Comparison of ENCODE assay signal across 1 cellular context in the genomic region with DNA sequence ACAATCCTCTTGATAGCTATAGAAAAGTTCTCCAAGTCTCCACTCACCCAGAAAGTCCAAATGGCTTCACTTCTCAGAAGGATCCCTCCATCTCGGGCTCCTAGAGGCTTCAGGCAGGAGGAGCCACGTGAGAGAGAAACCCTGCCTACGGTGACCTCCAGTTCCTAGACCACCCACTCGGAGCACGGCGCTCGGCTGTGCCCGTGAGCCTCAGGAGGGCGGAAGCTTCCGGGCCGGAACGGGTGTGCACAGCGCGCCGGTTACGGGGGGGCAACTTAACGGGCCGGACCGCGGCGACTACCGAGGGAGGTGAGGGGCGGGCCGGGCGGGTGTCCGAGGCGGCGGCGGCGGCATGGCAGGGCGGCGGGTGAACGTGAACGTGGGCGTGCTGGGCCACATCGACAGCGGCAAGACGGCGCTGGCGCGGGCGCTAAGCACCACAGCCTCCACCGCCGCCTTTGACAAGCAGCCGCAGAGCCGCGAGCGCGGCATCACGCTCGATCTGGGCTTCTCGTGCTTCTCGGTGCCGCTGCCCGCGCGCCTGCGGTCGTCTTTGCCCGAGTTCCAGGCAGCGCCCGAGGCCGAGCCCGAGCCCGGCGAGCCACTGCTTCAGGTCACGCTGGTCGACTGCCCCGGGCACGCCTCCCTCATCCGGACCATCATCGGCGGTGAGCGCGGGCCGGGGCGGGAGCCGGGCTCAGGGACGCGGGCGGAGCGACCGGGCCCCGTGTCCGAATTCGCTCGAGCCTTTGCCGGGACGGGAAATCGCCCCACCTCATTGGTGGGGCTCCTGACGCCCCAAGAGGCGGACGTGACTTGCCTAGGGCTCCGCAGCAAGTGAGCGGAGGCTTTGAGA.
TF ChIP-seq lines count a peak whose summit lies in the region.

A gene with protein sequence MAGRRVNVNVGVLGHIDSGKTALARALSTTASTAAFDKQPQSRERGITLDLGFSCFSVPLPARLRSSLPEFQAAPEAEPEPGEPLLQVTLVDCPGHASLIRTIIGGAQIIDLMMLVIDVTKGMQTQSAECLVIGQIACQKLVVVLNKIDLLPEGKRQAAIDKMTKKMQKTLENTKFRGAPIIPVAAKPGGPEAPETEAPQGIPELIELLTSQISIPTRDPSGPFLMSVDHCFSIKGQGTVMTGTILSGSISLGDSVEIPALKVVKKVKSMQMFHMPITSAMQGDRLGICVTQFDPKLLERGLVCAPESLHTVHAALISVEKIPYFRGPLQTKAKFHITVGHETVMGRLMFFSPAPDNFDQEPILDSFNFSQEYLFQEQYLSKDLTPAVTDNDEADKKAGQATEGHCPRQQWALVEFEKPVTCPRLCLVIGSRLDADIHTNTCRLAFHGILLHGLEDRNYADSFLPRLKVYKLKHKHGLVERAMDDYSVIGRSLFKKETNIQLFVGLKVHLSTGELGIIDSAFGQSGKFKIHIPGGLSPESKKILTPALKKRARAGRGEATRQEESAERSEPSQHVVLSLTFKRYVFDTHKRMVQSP (plus strand): TSS at position 326 of the 856 bp plus-strand sequence. CDS start 27 bp downstream, at position 353.

TF ChIP-seq in HepG2, 621 proteins besides CTCF, POLR2A, EP300 and RAD21 (continued from another document and continues in another):
- no peak for TF ChIP-seq ATRX (CRISPR knock-in tag; IDR thresholded peaks at IDR 0.05; ENCODE audit: borderline replicate concordance)
- TF ChIP-seq, protein P1, sequence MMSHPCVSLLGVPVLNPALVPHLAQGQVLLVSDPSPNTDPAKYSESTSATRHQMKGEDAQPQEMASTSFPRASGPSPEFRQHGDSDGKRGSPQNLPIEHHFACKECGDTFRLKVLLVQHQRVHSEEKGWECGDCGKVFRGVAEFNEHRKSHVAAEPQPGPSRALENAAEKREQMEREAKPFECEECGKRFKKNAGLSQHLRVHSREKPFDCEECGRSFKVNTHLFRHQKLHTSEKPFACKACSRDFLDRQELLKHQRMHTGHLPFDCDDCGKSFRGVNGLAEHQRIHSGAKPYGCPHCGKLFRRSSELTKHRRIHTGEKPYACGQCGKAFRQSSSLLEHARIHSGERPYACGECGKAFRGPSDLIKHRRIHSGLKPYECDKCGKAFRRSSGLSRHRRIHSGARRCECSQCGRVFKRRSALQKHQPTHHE (CRISPR knock-in tag; IDR thresholded peaks at IDR 0.05; ENCODE audit: borderline replicate concordance), result 0 out of 2 replicates have a peak, but pooled peaks have one; percentile 65
- TF ChIP-seq, protein P2, sequence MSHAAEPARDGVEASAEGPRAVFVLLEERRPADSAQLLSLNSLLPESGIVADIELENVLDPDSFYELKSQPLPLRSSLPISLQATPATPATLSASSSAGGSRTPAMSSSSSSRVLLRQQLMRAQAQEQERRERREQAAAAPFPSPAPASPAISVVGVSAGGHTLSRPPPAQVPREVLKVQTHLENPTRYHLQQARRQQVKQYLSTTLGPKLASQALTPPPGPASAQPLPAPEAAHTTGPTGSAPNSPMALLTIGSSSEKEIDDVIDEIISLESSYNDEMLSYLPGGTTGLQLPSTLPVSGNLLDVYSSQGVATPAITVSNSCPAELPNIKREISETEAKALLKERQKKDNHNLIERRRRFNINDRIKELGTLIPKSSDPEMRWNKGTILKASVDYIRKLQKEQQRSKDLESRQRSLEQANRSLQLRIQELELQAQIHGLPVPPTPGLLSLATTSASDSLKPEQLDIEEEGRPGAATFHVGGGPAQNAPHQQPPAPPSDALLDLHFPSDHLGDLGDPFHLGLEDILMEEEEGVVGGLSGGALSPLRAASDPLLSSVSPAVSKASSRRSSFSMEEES (CRISPR knock-in tag; IDR thresholded peaks at IDR 0.05), result peak; percentile 78
- TF ChIP-seq, protein P3, sequence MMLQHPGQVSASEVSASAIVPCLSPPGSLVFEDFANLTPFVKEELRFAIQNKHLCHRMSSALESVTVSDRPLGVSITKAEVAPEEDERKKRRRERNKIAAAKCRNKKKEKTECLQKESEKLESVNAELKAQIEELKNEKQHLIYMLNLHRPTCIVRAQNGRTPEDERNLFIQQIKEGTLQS (CRISPR knock-in tag; IDR thresholded peaks at IDR 0.05), result peak; percentile 50; the same call in 1 of the 2 replicates
- peak; percentile 37; the same call in 1 of the 2 replicates for TF ChIP-seq ZNF552 (CRISPR knock-in tag; IDR thresholded peaks at IDR 0.05; ENCODE audit: borderline replicate concordance)
- peak; percentile 81; the same call in 1 of the 2 replicates for TF ChIP-seq REL (CRISPR knock-in tag; conservative IDR thresholded peaks at IDR 0.05)
- TF ChIP-seq ERF (CRISPR knock-in tag; IDR thresholded peaks at IDR 0.05), result peak; percentile 80; the same call in 1 of the 2 replicates
- peak; percentile 87 for TF ChIP-seq NRL (CRISPR knock-in tag; IDR thresholded peaks at IDR 0.05; ENCODE audit: borderline replicate concordance)
- no peak for TF ChIP-seq MTF1 (CRISPR knock-in tag; IDR thresholded peaks at IDR 0.05)
- peak; percentile 89 for TF ChIP-seq MED8 (CRISPR knock-in tag; IDR thresholded peaks at IDR 0.05; ENCODE audit: insufficient replicate concordance)
- TF ChIP-seq SIN3A (IDR thresholded peaks at IDR 0.05; ENCODE audit: borderline replicate concordance, low read depth, low read length), result peak; percentile 47; the same call in 1 of the 2 replicates
- TF ChIP-seq, protein P4, sequence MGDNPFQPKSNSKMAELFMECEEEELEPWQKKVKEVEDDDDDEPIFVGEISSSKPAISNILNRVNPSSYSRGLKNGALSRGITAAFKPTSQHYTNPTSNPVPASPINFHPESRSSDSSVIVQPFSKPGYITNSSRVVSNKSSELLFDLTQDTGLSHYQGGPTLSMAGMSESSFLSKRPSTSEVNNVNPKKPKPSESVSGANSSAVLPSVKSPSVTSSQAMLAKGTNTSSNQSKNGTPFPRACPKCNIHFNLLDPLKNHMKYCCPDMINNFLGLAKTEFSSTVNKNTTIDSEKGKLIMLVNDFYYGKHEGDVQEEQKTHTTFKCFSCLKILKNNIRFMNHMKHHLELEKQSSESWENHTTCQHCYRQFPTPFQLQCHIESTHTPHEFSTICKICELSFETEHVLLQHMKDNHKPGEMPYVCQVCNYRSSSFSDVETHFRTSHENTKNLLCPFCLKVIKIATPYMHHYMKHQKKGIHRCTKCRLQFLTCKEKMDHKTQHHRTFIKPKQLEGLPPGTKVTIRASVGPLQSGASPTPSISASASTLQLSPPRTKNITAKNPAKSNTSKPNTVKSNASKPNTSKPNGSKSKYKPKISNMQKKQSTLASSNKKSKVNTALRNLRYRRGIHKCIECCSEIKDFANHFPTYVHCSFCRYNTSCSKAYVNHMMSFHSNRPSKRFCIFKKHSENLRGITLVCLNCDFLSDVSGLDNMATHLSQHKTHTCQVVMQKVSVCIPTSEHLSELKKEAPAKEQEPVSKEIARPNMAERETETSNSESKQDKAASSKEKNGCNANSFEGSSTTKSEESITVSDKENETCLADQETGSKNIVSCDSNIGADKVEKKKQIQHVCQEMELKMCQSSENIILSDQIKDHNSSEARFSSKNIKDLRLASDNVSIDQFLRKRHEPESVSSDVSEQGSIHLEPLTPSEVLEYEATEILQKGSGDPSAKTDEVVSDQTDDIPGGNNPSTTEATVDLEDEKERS (CRISPR knock-in tag; IDR thresholded peaks at IDR 0.05), result peak; percentile 57; the same call in 1 of the 2 replicates
- TF ChIP-seq, protein P5, sequence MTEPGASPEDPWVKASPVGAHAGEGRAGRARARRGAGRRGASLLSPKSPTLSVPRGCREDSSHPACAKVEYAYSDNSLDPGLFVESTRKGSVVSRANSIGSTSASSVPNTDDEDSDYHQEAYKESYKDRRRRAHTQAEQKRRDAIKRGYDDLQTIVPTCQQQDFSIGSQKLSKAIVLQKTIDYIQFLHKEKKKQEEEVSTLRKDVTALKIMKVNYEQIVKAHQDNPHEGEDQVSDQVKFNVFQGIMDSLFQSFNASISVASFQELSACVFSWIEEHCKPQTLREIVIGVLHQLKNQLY (CRISPR knock-in tag; IDR thresholded peaks at IDR 0.05), result peak; percentile 51; the same call in 1 of the 2 replicates
- TF ChIP-seq, protein P6, sequence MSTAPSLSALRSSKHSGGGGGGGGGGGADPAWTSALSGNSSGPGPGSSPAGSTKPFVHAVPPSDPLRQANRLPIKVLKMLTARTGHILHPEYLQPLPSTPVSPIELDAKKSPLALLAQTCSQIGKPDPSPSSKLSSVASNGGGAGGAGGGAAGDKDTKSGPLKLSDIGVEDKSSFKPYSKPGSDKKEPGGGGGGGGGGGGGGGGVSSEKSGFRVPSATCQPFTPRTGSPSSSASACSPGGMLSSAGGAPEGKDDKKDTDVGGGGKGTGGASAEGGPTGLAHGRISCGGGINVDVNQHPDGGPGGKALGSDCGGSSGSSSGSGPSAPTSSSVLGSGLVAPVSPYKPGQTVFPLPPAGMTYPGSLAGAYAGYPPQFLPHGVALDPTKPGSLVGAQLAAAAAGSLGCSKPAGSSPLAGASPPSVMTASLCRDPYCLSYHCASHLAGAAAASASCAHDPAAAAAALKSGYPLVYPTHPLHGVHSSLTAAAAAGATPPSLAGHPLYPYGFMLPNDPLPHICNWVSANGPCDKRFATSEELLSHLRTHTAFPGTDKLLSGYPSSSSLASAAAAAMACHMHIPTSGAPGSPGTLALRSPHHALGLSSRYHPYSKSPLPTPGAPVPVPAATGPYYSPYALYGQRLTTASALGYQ (CRISPR knock-in tag; IDR thresholded peaks at IDR 0.05), result peak; percentile 35; the same call in 1 of the 2 replicates
- TF ChIP-seq HDAC1 (CRISPR knock-in tag; IDR thresholded peaks at IDR 0.05), result peak; percentile 97
- peak; percentile 88; the same call in 1 of the 2 replicates for TF ChIP-seq ZNF878 (CRISPR knock-in tag; IDR thresholded peaks at IDR 0.05)
- TF ChIP-seq, protein P7, sequence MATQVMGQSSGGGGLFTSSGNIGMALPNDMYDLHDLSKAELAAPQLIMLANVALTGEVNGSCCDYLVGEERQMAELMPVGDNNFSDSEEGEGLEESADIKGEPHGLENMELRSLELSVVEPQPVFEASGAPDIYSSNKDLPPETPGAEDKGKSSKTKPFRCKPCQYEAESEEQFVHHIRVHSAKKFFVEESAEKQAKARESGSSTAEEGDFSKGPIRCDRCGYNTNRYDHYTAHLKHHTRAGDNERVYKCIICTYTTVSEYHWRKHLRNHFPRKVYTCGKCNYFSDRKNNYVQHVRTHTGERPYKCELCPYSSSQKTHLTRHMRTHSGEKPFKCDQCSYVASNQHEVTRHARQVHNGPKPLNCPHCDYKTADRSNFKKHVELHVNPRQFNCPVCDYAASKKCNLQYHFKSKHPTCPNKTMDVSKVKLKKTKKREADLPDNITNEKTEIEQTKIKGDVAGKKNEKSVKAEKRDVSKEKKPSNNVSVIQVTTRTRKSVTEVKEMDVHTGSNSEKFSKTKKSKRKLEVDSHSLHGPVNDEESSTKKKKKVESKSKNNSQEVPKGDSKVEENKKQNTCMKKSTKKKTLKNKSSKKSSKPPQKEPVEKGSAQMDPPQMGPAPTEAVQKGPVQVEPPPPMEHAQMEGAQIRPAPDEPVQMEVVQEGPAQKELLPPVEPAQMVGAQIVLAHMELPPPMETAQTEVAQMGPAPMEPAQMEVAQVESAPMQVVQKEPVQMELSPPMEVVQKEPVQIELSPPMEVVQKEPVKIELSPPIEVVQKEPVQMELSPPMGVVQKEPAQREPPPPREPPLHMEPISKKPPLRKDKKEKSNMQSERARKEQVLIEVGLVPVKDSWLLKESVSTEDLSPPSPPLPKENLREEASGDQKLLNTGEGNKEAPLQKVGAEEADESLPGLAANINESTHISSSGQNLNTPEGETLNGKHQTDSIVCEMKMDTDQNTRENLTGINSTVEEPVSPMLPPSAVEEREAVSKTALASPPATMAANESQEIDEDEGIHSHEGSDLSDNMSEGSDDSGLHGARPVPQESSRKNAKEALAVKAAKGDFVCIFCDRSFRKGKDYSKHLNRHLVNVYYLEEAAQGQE (IDR thresholded peaks at IDR 0.05; ENCODE audit: borderline replicate concordance in 1 of 2, low read depth in 1 of 2, low read length in 2 of 2), result peak in 1 of 2 experiments; percentile 56; a peak in 1 of 4 replicates
- peak; percentile 94 for TF ChIP-seq NR2C2 (CRISPR knock-in tag; IDR thresholded peaks at IDR 0.05; ENCODE audit: borderline replicate concordance)
- peak; percentile 74 for TF ChIP-seq ZNF891 (CRISPR knock-in tag; IDR thresholded peaks at IDR 0.05)
- no peak for TF ChIP-seq ZNF251 (CRISPR knock-in tag; IDR thresholded peaks at IDR 0.05)
- peak; percentile 27; the same call in 1 of the 2 replicates for TF ChIP-seq KLF12 (CRISPR knock-in tag; IDR thresholded peaks at IDR 0.05; ENCODE audit: borderline replicate concordance)
- TF ChIP-seq NCOR1 (IDR thresholded peaks at IDR 0.05; ENCODE audit: borderline replicate concordance, low read length), result no peak; the same call in 1 of the 2 replicates
- peak; percentile 77; the same call in 1 of the 2 replicates for TF ChIP-seq ZNF749 (CRISPR knock-in tag; IDR thresholded peaks at IDR 0.05; ENCODE audit: borderline replicate concordance)
- TF ChIP-seq, protein P8, sequence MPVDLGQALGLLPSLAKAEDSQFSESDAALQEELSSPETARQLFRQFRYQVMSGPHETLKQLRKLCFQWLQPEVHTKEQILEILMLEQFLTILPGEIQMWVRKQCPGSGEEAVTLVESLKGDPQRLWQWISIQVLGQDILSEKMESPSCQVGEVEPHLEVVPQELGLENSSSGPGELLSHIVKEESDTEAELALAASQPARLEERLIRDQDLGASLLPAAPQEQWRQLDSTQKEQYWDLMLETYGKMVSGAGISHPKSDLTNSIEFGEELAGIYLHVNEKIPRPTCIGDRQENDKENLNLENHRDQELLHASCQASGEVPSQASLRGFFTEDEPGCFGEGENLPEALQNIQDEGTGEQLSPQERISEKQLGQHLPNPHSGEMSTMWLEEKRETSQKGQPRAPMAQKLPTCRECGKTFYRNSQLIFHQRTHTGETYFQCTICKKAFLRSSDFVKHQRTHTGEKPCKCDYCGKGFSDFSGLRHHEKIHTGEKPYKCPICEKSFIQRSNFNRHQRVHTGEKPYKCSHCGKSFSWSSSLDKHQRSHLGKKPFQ (CRISPR knock-in tag; IDR thresholded peaks at IDR 0.05; ENCODE audit: insufficient replicate concordance), result peak; percentile 88
- 0 out of 2 replicates have a peak, but pooled peaks have one; percentile 53 for TF ChIP-seq ZNF230 (CRISPR knock-in tag; IDR thresholded peaks at IDR 0.05)
- TF ChIP-seq SRSF4 (IDR thresholded peaks at IDR 0.05; ENCODE audit: low read depth, low read length, poor library complexity, severe bottlenecking), result no peak
- no peak for TF ChIP-seq ATAD3A (CRISPR knock-in tag; IDR thresholded peaks at IDR 0.05)
- TF ChIP-seq ZNF761 (CRISPR knock-in tag; conservative IDR thresholded peaks at IDR 0.05), result peak; percentile 82; the same call in 1 of the 2 replicates
- peak; percentile 19; the same call in 1 of the 2 replicates for TF ChIP-seq ZNF75D (CRISPR knock-in tag; IDR thresholded peaks at IDR 0.05; ENCODE audit: borderline replicate concordance)
- TF ChIP-seq, protein P9, sequence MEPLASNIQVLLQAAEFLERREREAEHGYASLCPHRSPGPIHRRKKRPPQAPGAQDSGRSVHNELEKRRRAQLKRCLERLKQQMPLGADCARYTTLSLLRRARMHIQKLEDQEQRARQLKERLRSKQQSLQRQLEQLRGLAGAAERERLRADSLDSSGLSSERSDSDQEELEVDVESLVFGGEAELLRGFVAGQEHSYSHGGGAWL (CRISPR knock-in tag; IDR thresholded peaks at IDR 0.05), result peak; percentile 90
- peak; percentile 94 for TF ChIP-seq REPIN1 (CRISPR knock-in tag; IDR thresholded peaks at IDR 0.05; ENCODE audit: borderline replicate concordance, low read depth)
- no peak for TF ChIP-seq CC2D1A (CRISPR knock-in tag; IDR thresholded peaks at IDR 0.05)
